In genomic region chr9:22050924-22051323, GRCh38 we compare ENCODE assay signal across 9 cellular contexts. TPM values are rescaled to one million over a fixed set of nuclear protein-coding genes. Genes with fewer than 3 reads are reported as not detected.
DNase-seq lines count a peak whose midpoint lies in the region; ATAC-seq and TF ChIP-seq lines count a peak whose summit lies in the region.
"Had no signal": no experiment of that assay in that cellular context is flagged by ENCODE, and none has a peak within 500 bp of the region (broad histone marks: within the 10 kb centered on the region; RNA-seq: fewer than 3 reads in every experiment).

No MANE protein-coding gene starts in this region.

- no peaks in the 10 kb centered on the region for H3K36me3 Mint-ChIP-seq in WTC11

- DNase-seq in GF-D8 (lab: John Stamatoyannopoulos, UW) (peak; percentile 81), dermis microvascular lymphatic vessel endothelial cell (ENCODE audit: low read depth in 2 of 2) (peak; percentile 33 to 74), NCI-H1436 treated with DMSO at 0.1 percent for 48 hours (lab: John Stamatoyannopoulos, UW) (no peak), tibial artery (no peak), foreskin fibroblast (no peak), WTC11 (ENCODE audit: low spot score) (no peak)
- DNase-seq: lower lobe of right lung had no signal

- no peaks in the 10 kb centered on the region for H3K36me3 ChIP-seq in tibial artery
- H3K36me3 ChIP-seq: lower lobe of right lung had no signal

- peak; percentile 93 for ATAC-seq in GM21447 (IDR thresholded peaks at IDR 0.05; ENCODE audit: unreplicated experiment)
- ATAC-seq in HG03575 (IDR thresholded peaks at IDR 0.05; ENCODE audit: extremely low read depth, insufficient number of reproducible peaks, low FRiP score, unreplicated experiment) = peak; percentile 67
- ATAC-seq in WTC11 = no peak
- ATAC-seq: lower lobe of right lung had no signal

- no peak overlapping the region for H3K4me3 Mint-ChIP-seq in WTC11

- no peaks in the 10 kb centered on the region for H3K27me3 ChIP-seq in tibial artery

- POLR2A ChIA-PET in WTC11 (lab: Charles Lee) = no interaction called here

- H3K27me3 Mint-ChIP-seq in WTC11 (ENCODE audit: low read depth) = no peaks in the 10 kb centered on the region

- TF ChIP-seq CTCF in tibial artery (IDR thresholded peaks at IDR 0.05) = no peak
- TF ChIP-seq CTCF in foreskin fibroblast (IDR thresholded peaks at IDR 0.05; ENCODE audit: low read depth, low read length) = no peak
- TF ChIP-seq CTCF in WTC11 (IDR thresholded peaks at IDR 0.05) = no peak

- no peaks in the 10 kb centered on the region for H3K9me3 Mint-ChIP-seq in WTC11

- H3K4me3 ChIP-seq in tibial artery (no peak overlapping the region), foreskin fibroblast (ENCODE audit: low read depth in 1 of 2, low read length in 2 of 2) (no peak overlapping the region)
- H3K4me3 ChIP-seq: lower lobe of right lung had no signal

- no peaks in the 10 kb centered on the region for H3K4me1 ChIP-seq in tibial artery
- H3K4me1 ChIP-seq: lower lobe of right lung had no signal

- CTCF ChIA-PET in WTC11 (lab: Charles Lee) = interaction anchor here (0.8 to 3.2 kb wide), 4 partner anchors 27 to 654 kb away, joined by 3 to 11 read pairs (median 4); no protein-coding TSS in a partner anchor

- H3K27ac Mint-ChIP-seq in WTC11 = no peak overlapping the region

- H3K27ac ChIP-seq in tibial artery = no peak overlapping the region
- H3K27ac ChIP-seq: lower lobe of right lung had no signal

- H3K4me1 Mint-ChIP-seq in WTC11 = peaks cover 5% of the 10 kb centered on the region; the same call in 1 of the 2 replicates

- no peaks in the 10 kb centered on the region for H3K9me3 ChIP-seq in tibial artery
- H3K9me3 ChIP-seq: lower lobe of right lung had no signal

- intact Hi-C loops in tibial artery (cut with DNase I; ENCODE audit: low total_unique reads) = no loop called here

TF ChIP-seq in WTC11, 78 proteins besides CTCF, POLR2A, EP300 and RAD21:
- TF ChIP-seq NR1H2 (CRISPR knock-in tag; IDR thresholded peaks at IDR 0.05) = no peak
- no peak for TF ChIP-seq FOXP1 (CRISPR knock-in tag; IDR thresholded peaks at IDR 0.05; ENCODE audit: borderline replicate concordance)
- TF ChIP-seq FOXP4 (CRISPR knock-in tag; IDR thresholded peaks at IDR 0.05) = no peak
- no peak for TF ChIP-seq RELA (CRISPR knock-in tag; IDR thresholded peaks at IDR 0.05; ENCODE audit: borderline replicate concordance)
- TF ChIP-seq HMGXB4 (CRISPR knock-in tag; IDR thresholded peaks at IDR 0.05) = no peak
- no peak for TF ChIP-seq NFYB (CRISPR knock-in tag; conservative IDR thresholded peaks at IDR 0.05; ENCODE audit: low read depth)
- TF ChIP-seq RORB (CRISPR knock-in tag; IDR thresholded peaks at IDR 0.05) = no peak
- no peak for TF ChIP-seq ZSCAN18 (CRISPR knock-in tag; IDR thresholded peaks at IDR 0.05)
- no peak for TF ChIP-seq PRRX2 (CRISPR knock-in tag; IDR thresholded peaks at IDR 0.05)
- no peak for TF ChIP-seq MYBL2 (CRISPR knock-in tag; IDR thresholded peaks at IDR 0.05)
- TF ChIP-seq ATF3 (CRISPR knock-in tag; conservative IDR thresholded peaks at IDR 0.05) = no peak
- no peak for TF ChIP-seq FOXJ3 (CRISPR knock-in tag; IDR thresholded peaks at IDR 0.05; ENCODE audit: borderline replicate concordance)
- TF ChIP-seq ETV6 (CRISPR knock-in tag; IDR thresholded peaks at IDR 0.05) = no peak
- no peak for TF ChIP-seq ZNF396 (CRISPR knock-in tag; IDR thresholded peaks at IDR 0.05; ENCODE audit: borderline replicate concordance)
- TF ChIP-seq ZBTB21 (CRISPR knock-in tag; IDR thresholded peaks at IDR 0.05; ENCODE audit: borderline replicate concordance) = no peak

RNA-seq across cellular contexts. Expression of gene CDKN2B, which starts 41.8 kb away (rescaled TPM):
- total RNA-seq in dermis microvascular lymphatic vessel endothelial cell (5.1 and 9.9 TPM in 2 replicates), WTC11 (2021) (0.13 to 0.73 TPM (median 0.46 TPM) in 3 replicates)

RNA-seq across cellular contexts. Expression of gene CDKN2B-AS1, which starts 56.3 kb away (rescaled TPM):
- total RNA-seq in dermis microvascular lymphatic vessel endothelial cell (0.76 and 1.4 TPM in 2 replicates), WTC11 (2021) (0.21 to 0.24 TPM in 2 of 3 replicates, not detected in the other)

RNA-seq across cellular contexts. Expression of gene CDKN2A, which starts 56.7 kb away (rescaled TPM):
- total RNA-seq in dermis microvascular lymphatic vessel endothelial cell (4.2 and 6.3 TPM in 2 replicates), WTC11 (2021) (0.50 to 0.57 TPM (median 0.57 TPM) in 3 replicates)

Comparison
In these comparisons a context has a peak if more than half of its experiments do, and no peak if none do; other contexts are left out.
1. DNase-seq: peak in GF-D8 (single experiment) and dermis microvascular lymphatic vessel endothelial cell (2 of 2); none in NCI-H1436 treated with DMSO at 0.1 percent for 48 hours (single experiment), tibial artery (0 of 2), foreskin fibroblast (0 of 2) and WTC11 (single experiment).